12 cellular contexts compared by ENCODE assay signal in the genomic region with DNA sequence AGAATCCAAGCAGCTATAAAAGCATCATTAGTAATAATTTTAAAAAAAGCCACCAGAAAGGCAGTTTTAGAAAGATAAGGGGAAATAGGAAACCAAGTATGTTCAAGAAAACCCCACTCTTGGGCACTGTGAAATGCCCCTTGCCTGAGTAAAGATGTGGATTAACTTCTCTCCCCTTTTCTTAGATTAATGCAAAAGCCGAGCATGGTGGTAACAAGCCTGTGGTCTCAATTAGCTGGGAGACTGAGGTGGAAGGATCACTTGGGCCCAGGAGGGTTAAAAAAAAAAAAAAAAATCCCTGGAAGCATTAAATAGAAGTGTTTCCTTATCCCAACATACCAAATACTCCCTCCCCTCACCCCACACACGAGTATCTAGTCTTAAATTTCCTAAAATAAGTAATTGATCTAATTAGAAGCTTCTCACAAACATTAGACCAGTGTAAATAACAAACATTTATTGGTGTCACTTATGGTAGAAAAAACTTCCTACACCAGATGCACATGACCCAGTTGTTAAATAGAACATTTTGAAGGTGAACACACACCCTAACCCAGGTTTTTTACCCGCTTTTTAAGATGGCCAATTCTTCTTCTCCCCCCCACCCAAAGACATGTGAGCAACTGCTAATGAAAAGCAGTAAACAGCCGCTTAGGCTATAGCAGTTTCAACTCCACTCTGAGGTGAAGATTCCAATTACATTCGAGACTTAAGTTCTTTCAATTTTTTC. TPM values are rescaled to one million over a fixed set of nuclear protein-coding genes. Genes with fewer than 3 reads are reported as not detected.
DNase-seq lines count a peak whose midpoint lies in the region; ATAC-seq and TF ChIP-seq lines count a peak whose summit lies in the region.
"Had no signal": no experiment of that assay in that cellular context is flagged by ENCODE, and none has a peak within 500 bp of the region (broad histone marks: within the 10 kb centered on the region; RNA-seq: fewer than 3 reads in every experiment).

No MANE protein-coding gene starts in this region.

- TF ChIP-seq CTCF in SK-N-SH (IDR thresholded peaks at IDR 0.05) (no peak), Panc1 (IDR thresholded peaks at IDR 0.05) (no peak), retinal pigment epithelial cell (conservative IDR thresholded peaks at IDR 0.05; ENCODE audit: low read depth, low read length) (no peak)

- no peaks in the 10 kb centered on the region for H3K9me2 ChIP-seq in SK-N-SH

- H3K9ac ChIP-seq in SK-N-SH (peak overlapping the region; percentile 23; the same call in 1 of the 2 replicates), endocrine pancreas (ENCODE audit: control insufficient read depth, insufficient read depth, low read length) (peak overlapping the region; percentile 6)

- peaks cover 63% of the 10 kb centered on the region for H3K79me2 ChIP-seq in SK-N-SH (ENCODE audit: insufficient read depth)

- in situ Hi-C loops in Panc1 (cut with HindIII; ENCODE audit: low pct_unique_long_range_greater_than_20kb, low sequenced_read_pairs) = no loop called here

- no peak overlapping the region for H2AFZ ChIP-seq in SK-N-SH (ENCODE audit: low read depth)

- H3F3A ChIP-seq in SK-N-SH (replicated peaks; ENCODE audit: insufficient read depth) = peaks cover 50% of the 10 kb centered on the region

- TF ChIP-seq RAD21 in SK-N-SH (IDR thresholded peaks at IDR 0.05; ENCODE audit: low read length) = no peak

- WGBS in SK-N-SH (ENCODE audit: low lambda C conversion rate) = 55% methylated on average over 5 of the region's 5 CpGs

- TF ChIP-seq EP300 in SK-N-SH (IDR thresholded peaks at IDR 0.05; ENCODE audit: borderline replicate concordance in 1 of 2, low read depth in 1 of 2, low read length in 1 of 2) = no peak

- H3K4me3 ChIP-seq in SK-N-SH (ENCODE audit: low read depth in 2 of 2, low read length in 1 of 2) = peak overlapping the region; percentile 15 to 32; a peak in 3 of 4 replicates
- H3K4me3 ChIP-seq in Panc1 (ENCODE audit: low read depth in 2 of 2, low read length in 2 of 2) = peak overlapping the region; percentile 89 to 95
- H3K4me3 ChIP-seq in endocrine pancreas (ENCODE audit: control insufficient read depth, insufficient read depth, low read length) = peak overlapping the region; percentile 45
- peak overlapping the region; percentile 33 for H3K4me3 ChIP-seq in retinal pigment epithelial cell (ENCODE audit: low read length)

- peak overlapping the region; percentile 92 for H3K4me2 ChIP-seq in SK-N-SH

- H3K36me3 ChIP-seq in SK-N-SH (replicated peaks in 1 of 2; ENCODE audit: control insufficient read depth in 1 of 2, insufficient read depth in 2 of 2, low read length in 1 of 2) = peaks cover 51 to 73% of the 10 kb centered on the region in 2 experiments
- H3K36me3 ChIP-seq in Panc1 (ENCODE audit: control insufficient read depth, insufficient read depth, low read length) = peaks cover 31% of the 10 kb centered on the region
- H3K36me3 ChIP-seq in endocrine pancreas (ENCODE audit: control insufficient read depth, insufficient read depth, low read length) = peaks cover 26% of the 10 kb centered on the region

- H3K9me3 ChIP-seq in SK-N-SH = no peaks in the 10 kb centered on the region
- no peaks in the 10 kb centered on the region for H3K9me3 ChIP-seq in Panc1 (ENCODE audit: control insufficient read depth, insufficient read depth, low read depth, low read length)
- no peaks in the 10 kb centered on the region for H3K9me3 ChIP-seq in endocrine pancreas (ENCODE audit: control insufficient read depth, low read length)
- H3K9me3 ChIP-seq: left lung had no signal

- H3K4me1 ChIP-seq in SK-N-SH (ENCODE audit: control insufficient read depth in 1 of 2, insufficient read depth in 2 of 2, low read depth in 1 of 2, low read length in 1 of 2) (peaks cover 17 to 24% of the 10 kb centered on the region in 2 experiments), Panc1 (ENCODE audit: control insufficient read depth, insufficient read depth, low read length) (peaks cover 31% of the 10 kb centered on the region), endocrine pancreas (ENCODE audit: control insufficient read depth, insufficient read depth, low read length) (peaks cover 5% of the 10 kb centered on the region)

- H3K27ac ChIP-seq in SK-N-SH (ENCODE audit: low read depth in 2 of 2, low read length in 1 of 2) (peak overlapping the region in 1 of 2 experiments; percentile 96; a peak in 2 of 4 replicates), Panc1 (ENCODE audit: low read length) (no peak overlapping the region)

- POLR2A ChIA-PET in SK-N-SH (lab: Yijun Ruan, JAX) (no interaction called here), Panc1 (lab: Charles Lee) (interaction anchor here (0.7 kb wide), 1 partner anchor 93 kb away, joined by 5 read pairs; no protein-coding TSS in a partner anchor)

- H3K27me3 ChIP-seq in SK-N-SH (ENCODE audit: insufficient read depth) (no peaks in the 10 kb centered on the region), Panc1 (ENCODE audit: control insufficient read depth, insufficient read depth, low read length) (no peaks in the 10 kb centered on the region), endocrine pancreas (ENCODE audit: control insufficient read depth, insufficient read depth, low read length) (no peaks in the 10 kb centered on the region)
- H3K27me3 ChIP-seq: left lung had no signal

- DNase-seq in SK-N-SH (no peak), Panc1 (ENCODE audit: low read depth, low spot score) (no peak), retinal pigment epithelial cell (ENCODE audit: low read depth) (no peak), NCI-H1930 (lab: John Stamatoyannopoulos, UW) (no peak), NCI-H1436 (lab: John Stamatoyannopoulos, UW) (no peak), NCI-H748 (lab: John Stamatoyannopoulos, UW; ENCODE audit: unreplicated experiment) (no peak)
- DNase-seq: activated CD4-positive, alpha-beta T cell treated with anti-CD3 and anti-CD28 coated beads for 48 hours; left lung; NCI-H82; stimulated activated CD4-positive, alpha-beta T cell treated with anti-CD3 and anti-CD28 coated beads, Interleukin-2, amount 100 ng/mL, for 24 hours had no signal

- H4K20me1 ChIP-seq in SK-N-SH (ENCODE audit: insufficient read depth) = peaks cover 70% of the 10 kb centered on the region

- CTCF ChIA-PET in SK-N-SH (lab: Yijun Ruan, JAX) = interaction anchor here (0.9 kb wide), 1 partner anchor 139 kb away, joined by 3 read pairs; no protein-coding TSS in a partner anchor
- CTCF ChIA-PET in Panc1 (lab: Charles Lee) = interaction anchor here (0.7 kb wide), 1 partner anchor 170 kb away, joined by 6 read pairs; no protein-coding TSS in a partner anchor

- ATAC-seq in SK-N-SH treated with all-trans-retinoic acid at 6 μM for 48 hours = no peak
- ATAC-seq in Panc1 = no peak
- ATAC-seq: left lung had no signal

- intact Hi-C loops in Panc1 (cut with micrococcal nuclease; ENCODE audit: unreplicated experiment) = no loop called here

- no TSS peak for BruUV-seq in Panc1 (replicated peaks; lab: Mats Ljungman, UMichigan)

TF ChIP-seq in SK-N-SH, 30 proteins besides CTCF, POLR2A, EP300 and RAD21 (continues in another document):
- no peak for TF ChIP-seq ELF1 (IDR thresholded peaks at IDR 0.05)

TF ChIP-seq in SK-N-SH treated with all-trans-retinoic acid at 6 μM for 48 hours, 23 proteins besides CTCF, POLR2A, EP300 and RAD21 (continues in another document):
- TF ChIP-seq POU6F1 (CRISPR knock-in tag; IDR thresholded peaks at IDR 0.05; ENCODE audit: borderline replicate concordance, low read depth) (no peak), ESRRG (CRISPR knock-in tag; IDR thresholded peaks at IDR 0.05) (no peak), ZNF8 (CRISPR knock-in tag; IDR thresholded peaks at IDR 0.05) (no peak), ZFP30 (CRISPR knock-in tag; IDR thresholded peaks at IDR 0.05) (no peak)

RNA-seq across cellular contexts. Expression of gene HSPA5, which starts 5.2 kb away (rescaled TPM):
- polyA plus RNA-seq in SK-N-SH (2012; rRNA removed) = 226 and 239 TPM in 2 replicates
- polyA plus RNA-seq in SK-N-SH (2012; cell fraction: cytosol; rRNA removed) = 226 and 239 TPM in 2 replicates
- 109 and 190 TPM in 2 replicates for polyA plus RNA-seq in SK-N-SH (2012; cell fraction: nucleus; rRNA removed)
- 281 TPM for total RNA-seq in Panc1 (2021; ENCODE audit: unreplicated experiment)
- 225 TPM for polyA plus RNA-seq in Panc1 (2012; ENCODE audit: insufficient read length)

RNA-seq across cellular contexts. Expression of gene GAPVD1, which starts 25.7 kb away (rescaled TPM):
- polyA plus RNA-seq in SK-N-SH (2012; rRNA removed) = 10.5 and 10.7 TPM in 2 replicates
- 9.6 and 10.3 TPM in 2 replicates for polyA plus RNA-seq in SK-N-SH (2012; cell fraction: cytosol; rRNA removed)
- polyA plus RNA-seq in SK-N-SH (2012; cell fraction: nucleus; rRNA removed) = 19.0 and 32.1 TPM in 2 replicates
- total RNA-seq in Panc1 (2021; ENCODE audit: unreplicated experiment) = 48.6 TPM
- polyA plus RNA-seq in Panc1 (2012; ENCODE audit: insufficient read length) = 21.5 TPM

RNA-seq across cellular contexts. Expression of gene RABEPK, which starts 35.6 kb away (rescaled TPM):
- 55.1 and 62.1 TPM in 2 replicates for polyA plus RNA-seq in SK-N-SH (2012; rRNA removed)
- 52.3 and 53.5 TPM in 2 replicates for polyA plus RNA-seq in SK-N-SH (2012; cell fraction: cytosol; rRNA removed)
- 44.7 and 51.2 TPM in 2 replicates for polyA plus RNA-seq in SK-N-SH (2012; cell fraction: nucleus; rRNA removed)
- 33.9 TPM for total RNA-seq in Panc1 (2021; ENCODE audit: unreplicated experiment)
- polyA plus RNA-seq in Panc1 (2012; ENCODE audit: insufficient read length) = 32.0 TPM

RNA-seq across cellular contexts. Expression of gene PPP6C, which starts 46.4 kb away (rescaled TPM):
- 14.8 and 16.3 TPM in 2 replicates for polyA plus RNA-seq in SK-N-SH (2012; rRNA removed)
- 23.7 and 33.6 TPM in 2 replicates for polyA plus RNA-seq in SK-N-SH (2012; cell fraction: cytosol; rRNA removed)
- polyA plus RNA-seq in SK-N-SH (2012; cell fraction: nucleus; rRNA removed) = 6.4 and 12.1 TPM in 2 replicates
- 27.3 TPM for total RNA-seq in Panc1 (2021; ENCODE audit: unreplicated experiment)
- 19.0 TPM for polyA plus RNA-seq in Panc1 (2012; ENCODE audit: insufficient read length)

Comparison
In these comparisons a context has a peak if more than half of its experiments do, and no peak if none do; other contexts are left out.
1. H3K4me3 ChIP-seq: peak in every context shown above with its lines; median percentile 92 in Panc1; 45 in endocrine pancreas; 33 in retinal pigment epithelial cell; 24 in SK-N-SH.